1 cellular context compared by ENCODE assay signal in the genomic region with DNA sequence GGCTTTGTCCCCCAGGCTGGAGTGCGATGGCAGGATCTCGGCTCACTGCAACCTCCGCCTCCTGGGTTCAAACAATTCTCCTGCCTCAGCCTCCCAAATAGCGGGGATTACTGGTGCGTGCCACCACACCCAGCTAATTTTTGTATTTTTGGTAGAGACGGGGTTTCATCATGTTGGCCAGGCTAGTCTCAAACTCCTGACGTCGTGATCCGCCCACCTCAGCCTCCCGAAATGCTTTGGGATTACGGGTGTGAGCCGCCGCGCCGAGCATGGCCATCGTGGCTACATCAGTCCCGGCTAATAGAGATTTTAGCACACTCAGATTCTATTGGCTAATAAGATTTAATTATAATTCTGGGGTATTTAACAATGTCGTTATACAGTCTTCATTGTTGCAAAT. TPM values are rescaled to one million over a fixed set of nuclear protein-coding genes. Genes with fewer than 3 reads are reported as not detected.
"Had no signal": no experiment of that assay in that cellular context is flagged by ENCODE, and none has a peak within 500 bp of the region (broad histone marks: within the 10 kb centered on the region; RNA-seq: fewer than 3 reads in every experiment).

No MANE protein-coding gene starts in this region.

RNA-seq across cellular contexts. Expression of gene FAM20C, which starts 41.0 kb away (rescaled TPM):
- total RNA-seq: T-helper 1 cell treated with Interleukin-12 subunit alpha and Interleukin-12 subunit beta and Interleukin-4 antibody, amounts not matched to agents 30 ng/mL and 1 ng/mL, for 36 hours had no signal
